Comparison of ENCODE assay signal across 2 cellular contexts in the genomic region with DNA sequence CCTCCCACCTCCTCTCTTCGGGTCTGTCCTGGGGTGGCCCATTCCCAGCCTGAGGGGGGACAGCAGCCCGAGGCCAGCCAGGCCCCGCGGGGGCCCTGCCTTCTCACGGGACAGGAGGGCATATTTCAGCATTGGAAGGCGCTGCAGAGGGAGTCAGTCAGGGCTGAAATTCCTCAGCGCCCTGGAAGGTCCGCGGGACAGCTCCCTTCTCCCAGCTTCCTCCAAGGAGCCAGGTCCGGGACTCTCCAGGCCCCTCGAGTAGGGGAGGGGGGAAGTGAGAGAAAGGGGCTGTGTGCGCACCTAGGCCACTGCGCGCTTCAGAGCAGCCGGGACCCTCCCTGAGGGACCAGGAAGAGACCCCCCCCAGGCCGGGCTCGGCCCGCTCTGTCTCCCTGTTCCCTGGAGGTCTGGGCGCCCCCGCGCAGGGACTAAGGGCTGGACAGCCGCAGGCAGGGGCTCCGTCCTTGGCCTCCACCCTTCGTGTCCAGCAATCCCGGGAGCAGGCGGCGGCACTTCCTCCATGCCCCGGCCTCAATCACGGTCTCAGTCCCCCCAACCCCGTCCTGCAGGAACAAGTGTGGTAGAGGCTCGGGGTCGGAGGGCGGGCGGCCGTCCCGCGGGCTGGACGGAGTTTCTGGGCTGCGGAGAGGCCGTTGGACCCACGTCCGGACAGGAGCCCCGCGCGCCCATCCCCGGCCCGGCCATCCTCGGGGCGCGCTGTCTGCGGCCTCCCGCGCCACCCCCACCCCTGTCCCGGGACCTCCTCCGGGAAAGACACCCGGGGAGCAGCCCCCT.
TF ChIP-seq lines count a peak whose summit lies in the region.

No MANE protein-coding gene starts in this region.

TF ChIP-seq in SK-N-SH, 30 proteins besides CTCF, POLR2A, EP300 and RAD21 (continued from another document):
- TF ChIP-seq, protein P1, sequence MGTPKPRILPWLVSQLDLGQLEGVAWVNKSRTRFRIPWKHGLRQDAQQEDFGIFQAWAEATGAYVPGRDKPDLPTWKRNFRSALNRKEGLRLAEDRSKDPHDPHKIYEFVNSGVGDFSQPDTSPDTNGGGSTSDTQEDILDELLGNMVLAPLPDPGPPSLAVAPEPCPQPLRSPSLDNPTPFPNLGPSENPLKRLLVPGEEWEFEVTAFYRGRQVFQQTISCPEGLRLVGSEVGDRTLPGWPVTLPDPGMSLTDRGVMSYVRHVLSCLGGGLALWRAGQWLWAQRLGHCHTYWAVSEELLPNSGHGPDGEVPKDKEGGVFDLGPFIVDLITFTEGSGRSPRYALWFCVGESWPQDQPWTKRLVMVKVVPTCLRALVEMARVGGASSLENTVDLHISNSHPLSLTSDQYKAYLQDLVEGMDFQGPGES (IDR thresholded peaks at IDR 0.05; ENCODE audit: low read depth, low read length), result no peak
- TF ChIP-seq NRF1 (IDR thresholded peaks at IDR 0.05; ENCODE audit: low read depth, low read length), result no peak
- no peak for TF ChIP-seq FOXJ3 (CRISPR knock-in tag; IDR thresholded peaks at IDR 0.05)
- TF ChIP-seq RCOR1 (IDR thresholded peaks at IDR 0.05; ENCODE audit: low read length), result no peak
- TF ChIP-seq SIN3A (IDR thresholded peaks at IDR 0.05; ENCODE audit: borderline replicate concordance, low read depth, low read length), result no peak
- no peak for TF ChIP-seq JUND (IDR thresholded peaks at IDR 0.05)
- TF ChIP-seq, protein P2, sequence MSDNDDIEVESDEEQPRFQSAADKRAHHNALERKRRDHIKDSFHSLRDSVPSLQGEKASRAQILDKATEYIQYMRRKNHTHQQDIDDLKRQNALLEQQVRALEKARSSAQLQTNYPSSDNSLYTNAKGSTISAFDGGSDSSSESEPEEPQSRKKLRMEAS (IDR thresholded peaks at IDR 0.05; ENCODE audit: low read depth), result no peak
- TF ChIP-seq, protein P3, sequence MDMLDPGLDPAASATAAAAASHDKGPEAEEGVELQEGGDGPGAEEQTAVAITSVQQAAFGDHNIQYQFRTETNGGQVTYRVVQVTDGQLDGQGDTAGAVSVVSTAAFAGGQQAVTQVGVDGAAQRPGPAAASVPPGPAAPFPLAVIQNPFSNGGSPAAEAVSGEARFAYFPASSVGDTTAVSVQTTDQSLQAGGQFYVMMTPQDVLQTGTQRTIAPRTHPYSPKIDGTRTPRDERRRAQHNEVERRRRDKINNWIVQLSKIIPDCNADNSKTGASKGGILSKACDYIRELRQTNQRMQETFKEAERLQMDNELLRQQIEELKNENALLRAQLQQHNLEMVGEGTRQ (IDR thresholded peaks at IDR 0.05; ENCODE audit: borderline replicate concordance, low read depth, low read length), result no peak
- TF ChIP-seq, protein P4, sequence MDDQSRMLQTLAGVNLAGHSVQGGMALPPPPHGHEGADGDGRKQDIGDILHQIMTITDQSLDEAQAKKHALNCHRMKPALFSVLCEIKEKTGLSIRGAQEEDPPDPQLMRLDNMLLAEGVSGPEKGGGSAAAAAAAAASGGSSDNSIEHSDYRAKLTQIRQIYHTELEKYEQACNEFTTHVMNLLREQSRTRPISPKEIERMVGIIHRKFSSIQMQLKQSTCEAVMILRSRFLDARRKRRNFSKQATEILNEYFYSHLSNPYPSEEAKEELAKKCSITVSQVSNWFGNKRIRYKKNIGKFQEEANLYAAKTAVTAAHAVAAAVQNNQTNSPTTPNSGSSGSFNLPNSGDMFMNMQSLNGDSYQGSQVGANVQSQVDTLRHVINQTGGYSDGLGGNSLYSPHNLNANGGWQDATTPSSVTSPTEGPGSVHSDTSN (IDR thresholded peaks at IDR 0.05), result no peak
- no peak for TF ChIP-seq YY1 (IDR thresholded peaks at IDR 0.05; ENCODE audit: low read depth)
- TF ChIP-seq, protein P5, sequence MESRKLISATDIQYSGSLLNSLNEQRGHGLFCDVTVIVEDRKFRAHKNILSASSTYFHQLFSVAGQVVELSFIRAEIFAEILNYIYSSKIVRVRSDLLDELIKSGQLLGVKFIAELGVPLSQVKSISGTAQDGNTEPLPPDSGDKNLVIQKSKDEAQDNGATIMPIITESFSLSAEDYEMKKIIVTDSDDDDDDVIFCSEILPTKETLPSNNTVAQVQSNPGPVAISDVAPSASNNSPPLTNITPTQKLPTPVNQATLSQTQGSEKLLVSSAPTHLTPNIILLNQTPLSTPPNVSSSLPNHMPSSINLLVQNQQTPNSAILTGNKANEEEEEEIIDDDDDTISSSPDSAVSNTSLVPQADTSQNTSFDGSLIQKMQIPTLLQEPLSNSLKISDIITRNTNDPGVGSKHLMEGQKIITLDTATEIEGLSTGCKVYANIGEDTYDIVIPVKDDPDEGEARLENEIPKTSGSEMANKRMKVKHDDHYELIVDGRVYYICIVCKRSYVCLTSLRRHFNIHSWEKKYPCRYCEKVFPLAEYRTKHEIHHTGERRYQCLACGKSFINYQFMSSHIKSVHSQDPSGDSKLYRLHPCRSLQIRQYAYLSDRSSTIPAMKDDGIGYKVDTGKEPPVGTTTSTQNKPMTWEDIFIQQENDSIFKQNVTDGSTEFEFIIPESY (IDR thresholded peaks at IDR 0.05; ENCODE audit: borderline replicate concordance, low read depth), result no peak
- TF ChIP-seq, protein P6, sequence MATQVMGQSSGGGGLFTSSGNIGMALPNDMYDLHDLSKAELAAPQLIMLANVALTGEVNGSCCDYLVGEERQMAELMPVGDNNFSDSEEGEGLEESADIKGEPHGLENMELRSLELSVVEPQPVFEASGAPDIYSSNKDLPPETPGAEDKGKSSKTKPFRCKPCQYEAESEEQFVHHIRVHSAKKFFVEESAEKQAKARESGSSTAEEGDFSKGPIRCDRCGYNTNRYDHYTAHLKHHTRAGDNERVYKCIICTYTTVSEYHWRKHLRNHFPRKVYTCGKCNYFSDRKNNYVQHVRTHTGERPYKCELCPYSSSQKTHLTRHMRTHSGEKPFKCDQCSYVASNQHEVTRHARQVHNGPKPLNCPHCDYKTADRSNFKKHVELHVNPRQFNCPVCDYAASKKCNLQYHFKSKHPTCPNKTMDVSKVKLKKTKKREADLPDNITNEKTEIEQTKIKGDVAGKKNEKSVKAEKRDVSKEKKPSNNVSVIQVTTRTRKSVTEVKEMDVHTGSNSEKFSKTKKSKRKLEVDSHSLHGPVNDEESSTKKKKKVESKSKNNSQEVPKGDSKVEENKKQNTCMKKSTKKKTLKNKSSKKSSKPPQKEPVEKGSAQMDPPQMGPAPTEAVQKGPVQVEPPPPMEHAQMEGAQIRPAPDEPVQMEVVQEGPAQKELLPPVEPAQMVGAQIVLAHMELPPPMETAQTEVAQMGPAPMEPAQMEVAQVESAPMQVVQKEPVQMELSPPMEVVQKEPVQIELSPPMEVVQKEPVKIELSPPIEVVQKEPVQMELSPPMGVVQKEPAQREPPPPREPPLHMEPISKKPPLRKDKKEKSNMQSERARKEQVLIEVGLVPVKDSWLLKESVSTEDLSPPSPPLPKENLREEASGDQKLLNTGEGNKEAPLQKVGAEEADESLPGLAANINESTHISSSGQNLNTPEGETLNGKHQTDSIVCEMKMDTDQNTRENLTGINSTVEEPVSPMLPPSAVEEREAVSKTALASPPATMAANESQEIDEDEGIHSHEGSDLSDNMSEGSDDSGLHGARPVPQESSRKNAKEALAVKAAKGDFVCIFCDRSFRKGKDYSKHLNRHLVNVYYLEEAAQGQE (IDR thresholded peaks at IDR 0.05; ENCODE audit: low read depth, low read length), result no peak
- no peak for TF ChIP-seq TAF1 (IDR thresholded peaks at IDR 0.05; ENCODE audit: borderline replicate concordance, low read depth, low read length)
- no peak for TF ChIP-seq GATA2 (CRISPR knock-in tag; IDR thresholded peaks at IDR 0.05)
- no peak for TF ChIP-seq SMC3 (IDR thresholded peaks at IDR 0.05; ENCODE audit: low read depth, low read length)
- TF ChIP-seq NFIC (IDR thresholded peaks at IDR 0.05; ENCODE audit: borderline replicate concordance), result no peak

TF ChIP-seq in SK-N-SH treated with all-trans-retinoic acid at 6 μM for 48 hours, 23 proteins besides CTCF, POLR2A, EP300 and RAD21 (continued from another document):
- TF ChIP-seq PPARA (CRISPR knock-in tag; IDR thresholded peaks at IDR 0.05; ENCODE audit: borderline replicate concordance), result no peak
- TF ChIP-seq, protein P7, sequence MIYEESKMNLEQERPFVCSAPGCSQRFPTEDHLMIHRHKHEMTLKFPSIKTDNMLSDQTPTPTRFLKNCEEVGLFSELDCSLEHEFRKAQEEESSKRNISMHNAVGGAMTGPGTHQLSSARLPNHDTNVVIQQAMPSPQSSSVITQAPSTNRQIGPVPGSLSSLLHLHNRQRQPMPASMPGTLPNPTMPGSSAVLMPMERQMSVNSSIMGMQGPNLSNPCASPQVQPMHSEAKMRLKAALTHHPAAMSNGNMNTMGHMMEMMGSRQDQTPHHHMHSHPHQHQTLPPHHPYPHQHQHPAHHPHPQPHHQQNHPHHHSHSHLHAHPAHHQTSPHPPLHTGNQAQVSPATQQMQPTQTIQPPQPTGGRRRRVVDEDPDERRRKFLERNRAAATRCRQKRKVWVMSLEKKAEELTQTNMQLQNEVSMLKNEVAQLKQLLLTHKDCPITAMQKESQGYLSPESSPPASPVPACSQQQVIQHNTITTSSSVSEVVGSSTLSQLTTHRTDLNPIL (CRISPR knock-in tag; IDR thresholded peaks at IDR 0.05; ENCODE audit: low read depth), result no peak
- no peak for TF ChIP-seq TCF4 (CRISPR knock-in tag; IDR thresholded peaks at IDR 0.05; ENCODE audit: borderline replicate concordance)
- TF ChIP-seq RARB (CRISPR knock-in tag; IDR thresholded peaks at IDR 0.05), result no peak
- no peak for TF ChIP-seq ARNTL (CRISPR knock-in tag; IDR thresholded peaks at IDR 0.05; ENCODE audit: borderline replicate concordance, low read depth)
- TF ChIP-seq, protein P8, sequence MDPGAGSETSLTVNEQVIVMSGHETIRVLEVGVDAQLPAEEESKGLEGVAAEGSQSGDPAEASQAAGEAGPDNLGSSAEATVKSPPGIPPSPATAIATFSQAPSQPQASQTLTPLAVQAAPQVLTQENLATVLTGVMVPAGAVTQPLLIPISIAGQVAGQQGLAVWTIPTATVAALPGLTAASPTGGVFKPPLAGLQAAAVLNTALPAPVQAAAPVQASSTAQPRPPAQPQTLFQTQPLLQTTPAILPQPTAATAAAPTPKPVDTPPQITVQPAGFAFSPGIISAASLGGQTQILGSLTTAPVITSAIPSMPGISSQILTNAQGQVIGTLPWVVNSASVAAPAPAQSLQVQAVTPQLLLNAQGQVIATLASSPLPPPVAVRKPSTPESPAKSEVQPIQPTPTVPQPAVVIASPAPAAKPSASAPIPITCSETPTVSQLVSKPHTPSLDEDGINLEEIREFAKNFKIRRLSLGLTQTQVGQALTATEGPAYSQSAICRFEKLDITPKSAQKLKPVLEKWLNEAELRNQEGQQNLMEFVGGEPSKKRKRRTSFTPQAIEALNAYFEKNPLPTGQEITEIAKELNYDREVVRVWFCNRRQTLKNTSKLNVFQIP (CRISPR knock-in tag; IDR thresholded peaks at IDR 0.05; ENCODE audit: borderline replicate concordance, low read depth), result no peak
- no peak for TF ChIP-seq ZFP3 (CRISPR knock-in tag; IDR thresholded peaks at IDR 0.05)
- TF ChIP-seq ZNF70 (CRISPR knock-in tag; IDR thresholded peaks at IDR 0.05), result no peak
- no peak for TF ChIP-seq GLIS3 (CRISPR knock-in tag; IDR thresholded peaks at IDR 0.05)
- TF ChIP-seq TOX (CRISPR knock-in tag; IDR thresholded peaks at IDR 0.05; ENCODE audit: borderline replicate concordance), result no peak
- TF ChIP-seq CSDC2 (CRISPR knock-in tag; IDR thresholded peaks at IDR 0.05), result no peak
- TF ChIP-seq OSR1 (CRISPR knock-in tag; IDR thresholded peaks at IDR 0.05), result no peak
- no peak for TF ChIP-seq SNAI2 (CRISPR knock-in tag; IDR thresholded peaks at IDR 0.05)
- TF ChIP-seq, protein P9, sequence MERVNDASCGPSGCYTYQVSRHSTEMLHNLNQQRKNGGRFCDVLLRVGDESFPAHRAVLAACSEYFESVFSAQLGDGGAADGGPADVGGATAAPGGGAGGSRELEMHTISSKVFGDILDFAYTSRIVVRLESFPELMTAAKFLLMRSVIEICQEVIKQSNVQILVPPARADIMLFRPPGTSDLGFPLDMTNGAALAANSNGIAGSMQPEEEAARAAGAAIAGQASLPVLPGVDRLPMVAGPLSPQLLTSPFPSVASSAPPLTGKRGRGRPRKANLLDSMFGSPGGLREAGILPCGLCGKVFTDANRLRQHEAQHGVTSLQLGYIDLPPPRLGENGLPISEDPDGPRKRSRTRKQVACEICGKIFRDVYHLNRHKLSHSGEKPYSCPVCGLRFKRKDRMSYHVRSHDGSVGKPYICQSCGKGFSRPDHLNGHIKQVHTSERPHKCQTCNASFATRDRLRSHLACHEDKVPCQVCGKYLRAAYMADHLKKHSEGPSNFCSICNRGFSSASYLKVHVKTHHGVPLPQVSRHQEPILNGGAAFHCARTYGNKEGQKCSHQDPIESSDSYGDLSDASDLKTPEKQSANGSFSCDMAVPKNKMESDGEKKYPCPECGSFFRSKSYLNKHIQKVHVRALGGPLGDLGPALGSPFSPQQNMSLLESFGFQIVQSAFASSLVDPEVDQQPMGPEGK (CRISPR knock-in tag; IDR thresholded peaks at IDR 0.05; ENCODE audit: borderline replicate concordance), result no peak
- TF ChIP-seq BACH2 (CRISPR knock-in tag; IDR thresholded peaks at IDR 0.05; ENCODE audit: borderline replicate concordance), result no peak
TF ChIP-seq in SK-N-SH treated with all-trans-retinoic acid at 6 μM for 48 hours: peak in this region for 0.
